In the genomic region with DNA sequence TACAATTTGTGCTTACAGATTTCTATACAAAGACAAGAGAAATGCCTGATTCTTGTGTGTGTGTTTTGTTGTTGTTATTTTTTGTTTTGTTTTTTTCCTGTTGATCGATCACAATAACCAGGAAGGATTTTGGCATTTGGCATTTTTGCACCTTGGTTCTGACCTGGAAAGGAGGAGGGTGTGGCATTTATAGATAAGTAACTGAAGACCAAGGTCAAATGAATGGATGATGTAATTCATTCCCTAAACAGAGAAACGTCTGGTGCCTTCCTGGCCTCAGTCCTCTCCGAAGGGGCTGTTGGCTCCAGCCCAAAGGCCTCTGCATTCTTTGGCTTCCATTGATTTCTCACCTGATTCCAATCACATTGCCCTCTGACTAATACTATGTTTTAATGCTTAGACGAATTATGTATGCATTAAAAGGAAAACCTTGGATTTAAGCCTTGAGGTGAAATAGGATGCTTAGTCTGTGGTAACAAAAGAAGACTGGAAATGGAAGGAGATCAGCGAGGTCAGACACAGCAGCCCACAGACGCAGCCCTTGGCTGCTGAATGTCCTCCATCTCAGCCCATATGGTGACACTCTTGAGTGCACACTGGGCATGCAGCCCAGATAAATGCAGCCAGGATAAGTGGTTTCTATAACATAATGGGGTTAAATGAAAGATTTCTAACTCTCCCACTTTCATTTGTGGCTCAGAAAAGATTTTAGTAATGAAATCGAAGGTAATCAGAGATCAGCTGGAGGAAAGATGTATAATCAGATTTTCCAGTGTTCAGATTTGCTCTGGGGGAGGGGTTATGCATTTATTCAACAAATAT, we compare ENCODE assay signal across 10 cellular contexts.
DNase-seq lines count a peak whose midpoint lies in the region; ATAC-seq, FAIRE-seq and TF ChIP-seq lines count a peak whose summit lies in the region.
"Had no signal": no experiment of that assay in that cellular context is flagged by ENCODE, and none has a peak within 500 bp of the region (broad histone marks: within the 10 kb centered on the region; RNA-seq: fewer than 3 reads in every experiment).

No MANE protein-coding gene starts in this region.

- dilution Hi-C loops in keratinocyte (cut with MboI; ENCODE audit: extremely low pct_ligation_motif_present, low sequenced_read_pairs) = no loop called here

- peaks cover 0 to 2% (median 0%) of the 10 kb centered on the region in 11 donors for H3K9me3 Mint-ChIP-seq in naive thymus-derived CD4-positive, alpha-beta T cell
- H3K9me3 Mint-ChIP-seq: activated naive CD8-positive, alpha-beta T cell treated with anti-CD3 and anti-CD28 coated beads for 36 hours had no signal

- no peak overlapping the region for H3K27ac ChIP-seq in keratinocyte (ENCODE audit: control insufficient read depth, insufficient read depth, low read length)
- no peak overlapping the region for H3K27ac ChIP-seq in naive thymus-derived CD4-positive, alpha-beta T cell (ENCODE audit: low read depth, low read length)
- H3K27ac ChIP-seq: left ventricle myocardium inferior had no signal

- H3K36me3 ChIP-seq in keratinocyte (ENCODE audit: control insufficient read depth in 2 of 2, extremely low read depth in 1 of 2, insufficient read depth in 2 of 2, low read length in 2 of 2) = no peaks in the 10 kb centered on the region
- H3K36me3 ChIP-seq in naive thymus-derived CD4-positive, alpha-beta T cell (ENCODE audit: control insufficient read depth in 2 of 3, insufficient read depth in 3 of 3, low read length in 3 of 3) = no peaks in the 10 kb centered on the region
- H3K36me3 ChIP-seq: left ventricle myocardium inferior had no signal

- CTCF ChIA-PET in naive thymus-derived CD4-positive, alpha-beta T cell (lab: Charles Lee) = interaction anchor here (0.9 to 1.7 kb wide), 16 partner anchors 9 to 606 kb away, joined by 3 to 18 read pairs (median 4); no protein-coding TSS in a partner anchor

- H3K4me1 Mint-ChIP-seq in naive thymus-derived CD4-positive, alpha-beta T cell = peaks cover 0 to 4% (median 0%) of the 10 kb centered on the region in 7 donors

- H3K79me2 ChIP-seq in keratinocyte (ENCODE audit: control insufficient read depth, insufficient read depth, low read length) = no peaks in the 10 kb centered on the region

- DNase-seq in Caki2 (ENCODE audit: low read depth) (peak; percentile 85), SHP77 treated with DMSO at 0.1 percent for 48 hours (lab: John Stamatoyannopoulos, UW) (peak; percentile 23), keratinocyte (ENCODE audit: low read depth, low spot score) (no peak), activated T-cell treated with anti-CD3 and anti-CD28 coated beads for 4 hours (no peak), HPDE6-E6E7 (ENCODE audit: extremely low spot score) (no peak)
- no peak for DNase-seq in naive thymus-derived CD4-positive, alpha-beta T cell

- TF ChIP-seq CTCF in keratinocyte (optimal IDR thresholded peaks at IDR 0.05 in 1 of 3, IDR thresholded peaks at IDR 0.05 in 1 of 3, conservative IDR thresholded peaks at IDR 0.05 in 1 of 3; ENCODE audit: extremely low read depth in 1 of 3, insufficient read depth in 2 of 3, low read length in 3 of 3) = no peak

- peak overlapping the region; percentile 70 for H3K4me2 ChIP-seq in keratinocyte (ENCODE audit: control insufficient read depth, extremely low read depth, insufficient read depth, low read depth, low read length)

- peak; percentile 96 for TF ChIP-seq EP300 in Ishikawa (IDR thresholded peaks at IDR 0.05; ENCODE audit: borderline replicate concordance)

- peaks cover 0 to 18% (median 0%) of the 10 kb centered on the region in 5 donors for H3K27me3 Mint-ChIP-seq in naive thymus-derived CD4-positive, alpha-beta T cell

- ATAC-seq in GM19324 (IDR thresholded peaks at IDR 0.05; ENCODE audit: low FRiP score, unreplicated experiment) = no peak
- ATAC-seq in naive thymus-derived CD4-positive, alpha-beta T cell = no peak

- peak; percentile 18 for TF ChIP-seq RAD21 in Ishikawa (IDR thresholded peaks at IDR 0.05; ENCODE audit: low read depth)

- peaks cover 27% of the 10 kb centered on the region for H3K4me1 ChIP-seq in keratinocyte (ENCODE audit: control insufficient read depth, extremely low read depth, insufficient read depth, low read length)
- H3K4me1 ChIP-seq in naive thymus-derived CD4-positive, alpha-beta T cell (ENCODE audit: control insufficient read depth in 2 of 2, insufficient read depth in 2 of 2, low read length in 2 of 2) = no peaks in the 10 kb centered on the region

- no peak overlapping the region for H2AFZ ChIP-seq in keratinocyte (ENCODE audit: control insufficient read depth, low read length)

- no peaks in the 10 kb centered on the region for H3K36me3 Mint-ChIP-seq in naive thymus-derived CD4-positive, alpha-beta T cell
- H3K36me3 Mint-ChIP-seq: activated naive CD8-positive, alpha-beta T cell treated with anti-CD3 and anti-CD28 coated beads for 36 hours had no signal

- H3K9ac ChIP-seq in keratinocyte (ENCODE audit: control insufficient read depth, extremely low read depth, insufficient read depth, low read length) = no peak overlapping the region

- H4K20me1 ChIP-seq in keratinocyte (ENCODE audit: control insufficient read depth, extremely low read depth, insufficient read depth, low read length) = no peaks in the 10 kb centered on the region

- H3K4me3 Mint-ChIP-seq in naive thymus-derived CD4-positive, alpha-beta T cell = no peak overlapping the region
- H3K4me3 Mint-ChIP-seq: activated naive CD8-positive, alpha-beta T cell treated with anti-CD3 and anti-CD28 coated beads for 36 hours had no signal

- FAIRE-seq in keratinocyte (lab: Jason Lieb, UNC) = peak; percentile 75

- H3K27me3 ChIP-seq in keratinocyte (ENCODE audit: control insufficient read depth, extremely low read depth, insufficient read depth, low read length) = peaks cover 4% of the 10 kb centered on the region
- no peaks in the 10 kb centered on the region for H3K27me3 ChIP-seq in naive thymus-derived CD4-positive, alpha-beta T cell (ENCODE audit: control insufficient read depth in 2 of 2, insufficient read depth in 2 of 2, low read length in 2 of 2)

- POLR2A ChIA-PET in naive thymus-derived CD4-positive, alpha-beta T cell (lab: Charles Lee) = interaction anchor here (0.6 kb wide), 1 partner anchor 422 kb away, joined by 3 read pairs; no protein-coding TSS in a partner anchor

- in situ Hi-C loops in Caki2 (cut with HindIII; ENCODE audit: low pct_unique_long_range_greater_than_20kb, low sequenced_read_pairs) = no loop called here

- no peaks in the 10 kb centered on the region for H3K9me3 ChIP-seq in keratinocyte (ENCODE audit: control insufficient read depth, low read depth, low read length)
- no peaks in the 10 kb centered on the region for H3K9me3 ChIP-seq in naive thymus-derived CD4-positive, alpha-beta T cell (ENCODE audit: control insufficient read depth in 2 of 3, low read length in 3 of 3)
- H3K9me3 ChIP-seq: left ventricle myocardium inferior had no signal

- H3K27ac Mint-ChIP-seq in naive thymus-derived CD4-positive, alpha-beta T cell = no peak overlapping the region
- H3K27ac Mint-ChIP-seq: activated naive CD8-positive, alpha-beta T cell treated with anti-CD3 and anti-CD28 coated beads for 36 hours had no signal

- peak overlapping the region in 1 of 3 experiments; percentile 29 for H3K4me3 ChIP-seq in keratinocyte (ENCODE audit: control insufficient read depth in 2 of 3, extremely low read depth in 1 of 3, insufficient read depth in 2 of 3, low read depth in 1 of 3, low read length in 3 of 3)
- no peak overlapping the region for H3K4me3 ChIP-seq in naive thymus-derived CD4-positive, alpha-beta T cell (ENCODE audit: low read length)

- intact Hi-C loops in naive thymus-derived CD4-positive, alpha-beta T cell (cut with micrococcal nuclease) = loop anchor here (1.0 to 5.0 kb wide), 11 partner anchors 10 to 607 kb away; a partner anchor contains a TSS

- no peaks in the 10 kb centered on the region for H3K9me1 ChIP-seq in keratinocyte (ENCODE audit: control insufficient read depth, extremely low read depth, insufficient read depth, low read length)

TF ChIP-seq in Ishikawa, 13 proteins besides CTCF, POLR2A, EP300 and RAD21 (continues in another document):
- TF ChIP-seq CEBPB (IDR thresholded peaks at IDR 0.05) (peak; percentile 70), EGR1 (IDR thresholded peaks at IDR 0.05) (no peak), TCF12 (IDR thresholded peaks at IDR 0.05; ENCODE audit: low read depth) (peak; percentile 99), TEAD4 (IDR thresholded peaks at IDR 0.05) (peak; percentile 93), NFIC (IDR thresholded peaks at IDR 0.05) (peak; percentile 98), TAF1 (IDR thresholded peaks at IDR 0.05; ENCODE audit: low read depth) (no peak), CREB1 (IDR thresholded peaks at IDR 0.05; ENCODE audit: low read depth) (no peak)
- TF ChIP-seq, protein P1, sequence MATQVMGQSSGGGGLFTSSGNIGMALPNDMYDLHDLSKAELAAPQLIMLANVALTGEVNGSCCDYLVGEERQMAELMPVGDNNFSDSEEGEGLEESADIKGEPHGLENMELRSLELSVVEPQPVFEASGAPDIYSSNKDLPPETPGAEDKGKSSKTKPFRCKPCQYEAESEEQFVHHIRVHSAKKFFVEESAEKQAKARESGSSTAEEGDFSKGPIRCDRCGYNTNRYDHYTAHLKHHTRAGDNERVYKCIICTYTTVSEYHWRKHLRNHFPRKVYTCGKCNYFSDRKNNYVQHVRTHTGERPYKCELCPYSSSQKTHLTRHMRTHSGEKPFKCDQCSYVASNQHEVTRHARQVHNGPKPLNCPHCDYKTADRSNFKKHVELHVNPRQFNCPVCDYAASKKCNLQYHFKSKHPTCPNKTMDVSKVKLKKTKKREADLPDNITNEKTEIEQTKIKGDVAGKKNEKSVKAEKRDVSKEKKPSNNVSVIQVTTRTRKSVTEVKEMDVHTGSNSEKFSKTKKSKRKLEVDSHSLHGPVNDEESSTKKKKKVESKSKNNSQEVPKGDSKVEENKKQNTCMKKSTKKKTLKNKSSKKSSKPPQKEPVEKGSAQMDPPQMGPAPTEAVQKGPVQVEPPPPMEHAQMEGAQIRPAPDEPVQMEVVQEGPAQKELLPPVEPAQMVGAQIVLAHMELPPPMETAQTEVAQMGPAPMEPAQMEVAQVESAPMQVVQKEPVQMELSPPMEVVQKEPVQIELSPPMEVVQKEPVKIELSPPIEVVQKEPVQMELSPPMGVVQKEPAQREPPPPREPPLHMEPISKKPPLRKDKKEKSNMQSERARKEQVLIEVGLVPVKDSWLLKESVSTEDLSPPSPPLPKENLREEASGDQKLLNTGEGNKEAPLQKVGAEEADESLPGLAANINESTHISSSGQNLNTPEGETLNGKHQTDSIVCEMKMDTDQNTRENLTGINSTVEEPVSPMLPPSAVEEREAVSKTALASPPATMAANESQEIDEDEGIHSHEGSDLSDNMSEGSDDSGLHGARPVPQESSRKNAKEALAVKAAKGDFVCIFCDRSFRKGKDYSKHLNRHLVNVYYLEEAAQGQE (IDR thresholded peaks at IDR 0.05; ENCODE audit: low read depth) = no peak
- TF ChIP-seq, protein P2, sequence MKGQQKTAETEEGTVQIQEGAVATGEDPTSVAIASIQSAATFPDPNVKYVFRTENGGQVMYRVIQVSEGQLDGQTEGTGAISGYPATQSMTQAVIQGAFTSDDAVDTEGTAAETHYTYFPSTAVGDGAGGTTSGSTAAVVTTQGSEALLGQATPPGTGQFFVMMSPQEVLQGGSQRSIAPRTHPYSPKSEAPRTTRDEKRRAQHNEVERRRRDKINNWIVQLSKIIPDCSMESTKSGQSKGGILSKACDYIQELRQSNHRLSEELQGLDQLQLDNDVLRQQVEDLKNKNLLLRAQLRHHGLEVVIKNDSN (IDR thresholded peaks at IDR 0.05) = no peak

Comparison
In these comparisons a context has a peak if more than half of its experiments do, and no peak if none do; other contexts are left out.
1. DNase-seq: peak in Caki2 (single experiment) and SHP77 treated with DMSO at 0.1 percent for 48 hours (single experiment); none in keratinocyte (single experiment), activated T-cell treated with anti-CD3 and anti-CD28 coated beads for 4 hours (single experiment), naive thymus-derived CD4-positive, alpha-beta T cell (0 of 9) and HPDE6-E6E7 (single experiment).